ENCODE assay signal across 11 cellular contexts in genomic region chr6:37308084-37308817, GRCh38. TPM values are rescaled to one million over a fixed set of nuclear protein-coding genes. Genes with fewer than 3 reads are reported as not detected.
A peak's percentile ranks its signal among the peaks of the same experiment; 100 is the strongest.
DNase-seq lines count a peak whose midpoint lies in the region; ATAC-seq and TF ChIP-seq lines count a peak whose summit lies in the region.
"Had no signal": no experiment of that assay in that cellular context is flagged by ENCODE, and none has a peak within 500 bp of the region (broad histone marks: within the 10 kb centered on the region; RNA-seq: fewer than 3 reads in every experiment).

No MANE protein-coding gene starts in this region.

- no peaks in the 10 kb centered on the region for H3K9me3 Mint-ChIP-seq in naive thymus-derived CD8-positive, alpha-beta T cell
- H3K9me3 Mint-ChIP-seq: T-helper 2 cell treated with Interferon-gamma antibody and Interleukin-4, amounts not matched to agents 5 μg/mL and 100 μg/mL, for 36 hours had no signal

- POLR2A ChIA-PET in naive thymus-derived CD8-positive, alpha-beta T cell (lab: Charles Lee) = no interaction called here

- TF ChIP-seq CTCF in VCaP (conservative IDR thresholded peaks at IDR 0.05) (no peak), left lung (IDR thresholded peaks at IDR 0.05) (no peak)

- H3K4me3 Mint-ChIP-seq in naive thymus-derived CD8-positive, alpha-beta T cell = no peak overlapping the region
- H3K4me3 Mint-ChIP-seq: T-helper 2 cell treated with Interferon-gamma antibody and Interleukin-4, amounts not matched to agents 5 μg/mL and 100 μg/mL, for 36 hours had no signal

- peak overlapping the region in 1 of 10 donors; percentile 50 for H3K27ac Mint-ChIP-seq in naive thymus-derived CD8-positive, alpha-beta T cell
- H3K27ac Mint-ChIP-seq: T-helper 2 cell treated with Interferon-gamma antibody and Interleukin-4, amounts not matched to agents 5 μg/mL and 100 μg/mL, for 36 hours had no signal

- peak; percentile 30 for DNase-seq in AG08396 (ENCODE audit: low spot score)
- DNase-seq in NCI-H128 (lab: John Stamatoyannopoulos, UW; ENCODE audit: unreplicated experiment) = peak; percentile 93
- peak in 1 of 2 donors; percentile 59 for DNase-seq in left lung
- DNase-seq in naive thymus-derived CD8-positive, alpha-beta T cell = no peak
- DNase-seq in HuH-7 (ENCODE audit: low spot score) = no peak
- DNase-seq: activated naive CD4-positive, alpha-beta T cell treated with anti-CD3 and anti-CD28 coated beads, Interleukin-2, amount 50 U/mL, for 16 hours; MG63 had no signal

- intact Hi-C loops in left lung (cut with DNase I) = no loop called here

- H3K27ac ChIP-seq in VCaP (peak overlapping the region; percentile 72), left lung (peak overlapping the region in 1 of 2 donors; percentile 40)

- H3K36me3 ChIP-seq in left lung = peaks cover 0 to 38% of the 10 kb centered on the region in 2 donors

- ATAC-seq in left lung (peak; percentile 79), GM19452 (IDR thresholded peaks at IDR 0.05; ENCODE audit: unreplicated experiment) (no peak), GM21360 (IDR thresholded peaks at IDR 0.05; ENCODE audit: unreplicated experiment) (no peak)
- no peak for ATAC-seq in naive thymus-derived CD8-positive, alpha-beta T cell

- no peaks in the 10 kb centered on the region for H3K9me3 ChIP-seq in left lung
- H3K9me3 ChIP-seq: MG63 had no signal

- H3K27me3 ChIP-seq in left lung = no peaks in the 10 kb centered on the region
- H3K27me3 ChIP-seq: MG63 had no signal

- H3K27me3 Mint-ChIP-seq in naive thymus-derived CD8-positive, alpha-beta T cell = no peaks in the 10 kb centered on the region

- H3K4me1 Mint-ChIP-seq in naive thymus-derived CD8-positive, alpha-beta T cell = peaks cover 0 to 3% (median 0%) of the 10 kb centered on the region in 4 donors

- H3K4me3 ChIP-seq in left lung = no peak overlapping the region
- H3K4me3 ChIP-seq: MG63 had no signal

- H3K4me1 ChIP-seq in left lung = peaks cover 0 to 7% of the 10 kb centered on the region in 2 donors

- H3K36me3 Mint-ChIP-seq in naive thymus-derived CD8-positive, alpha-beta T cell = peaks cover 3 to 56% (median 5%) of the 10 kb centered on the region in 3 donors

RNA-seq across cellular contexts. Expression of gene RNF8, which starts 45.5 kb away (rescaled TPM):
- 10 to 100 TPM; 11.8 to 15.7 TPM for total RNA-seq in left lung
- total RNA-seq in naive thymus-derived CD8-positive, alpha-beta T cell = 10 to 100 TPM; 14.3 to 17.2 TPM
- 10 to 100 TPM in 1 of 3 donors, 1 to 10 TPM in 2; 9.1 to 16.0 (median 9.6) TPM for polyA plus RNA-seq in naive thymus-derived CD8-positive, alpha-beta T cell

RNA-seq across cellular contexts. Expression of gene TMEM217, which starts 50.3 kb away (rescaled TPM):
- total RNA-seq in left lung = 1 to 10 TPM; 2.1 to 5.3 TPM
- under 1 TPM; 0.42 to 0.96 TPM for total RNA-seq in naive thymus-derived CD8-positive, alpha-beta T cell
- polyA plus RNA-seq in naive thymus-derived CD8-positive, alpha-beta T cell = under 1 TPM; 0.24 to 0.71 (median 0.54) TPM

RNA-seq across cellular contexts. Expression of gene TBC1D22B, which starts 50.7 kb away (rescaled TPM):
- 10 to 100 TPM; 10.7 to 12.4 TPM for total RNA-seq in left lung
- 1 to 10 TPM; 9.4 to 9.5 TPM for total RNA-seq in naive thymus-derived CD8-positive, alpha-beta T cell
- 1 to 10 TPM; 5.1 to 8.4 (median 5.4) TPM for polyA plus RNA-seq in naive thymus-derived CD8-positive, alpha-beta T cell

Comparison
In these comparisons a context has a peak if more than half of its experiments do, and no peak if none do; other contexts are left out.
1. DNase-seq: peak in AG08396 (single experiment) and NCI-H128 (single experiment); none in naive thymus-derived CD8-positive, alpha-beta T cell (0 of 10) and HuH-7 (single experiment).